9 cellular contexts compared by ENCODE assay signal in the genomic region with DNA sequence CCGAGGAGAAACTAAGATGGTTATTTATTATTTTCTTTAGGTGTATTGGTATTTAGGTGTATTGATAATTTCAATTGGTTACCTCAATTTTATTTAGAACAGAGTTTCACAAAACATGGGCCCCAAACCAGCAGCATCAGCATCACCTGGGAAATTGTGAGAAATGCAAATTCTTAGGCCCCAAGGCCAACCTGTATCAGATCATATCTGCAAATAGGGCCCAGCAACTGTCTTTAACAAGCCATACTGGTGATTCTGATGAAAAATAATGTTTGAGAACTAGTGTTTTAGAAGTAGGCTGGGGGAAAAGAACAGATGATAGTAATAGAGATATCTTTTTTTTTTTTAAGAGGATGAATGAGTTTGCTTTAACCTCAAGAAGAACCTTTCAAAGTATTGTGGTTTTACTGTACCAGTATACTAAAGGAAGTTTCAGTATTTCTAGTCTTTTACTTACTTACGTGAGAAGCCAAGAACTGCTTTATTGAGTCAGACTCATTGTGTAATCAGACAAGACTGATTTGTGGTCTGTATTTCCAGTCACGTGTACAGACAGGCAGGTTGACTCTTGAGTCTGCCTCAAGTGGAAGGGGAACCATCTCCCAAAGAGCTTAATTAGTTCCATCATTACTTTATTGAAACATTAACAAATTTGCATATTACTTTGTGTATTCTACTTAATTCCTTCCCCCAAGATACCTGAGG.
DNase-seq lines count a peak whose midpoint lies in the region; ATAC-seq, FAIRE-seq and TF ChIP-seq lines count a peak whose summit lies in the region.
"Had no signal": no experiment of that assay in that cellular context is flagged by ENCODE, and none has a peak within 500 bp of the region (broad histone marks: within the 10 kb centered on the region; RNA-seq: fewer than 3 reads in every experiment).

No MANE protein-coding gene starts in this region.

- peak overlapping the region in 2 of 3 donors; percentile 0 to 47 for H3K27ac Mint-ChIP-seq in CD4-positive, CD25-positive, alpha-beta regulatory T cell
- no peak overlapping the region for H3K27ac Mint-ChIP-seq in HFFc6
- H3K27ac Mint-ChIP-seq: brain had no signal

- H3K36me3 Mint-ChIP-seq in CD4-positive, CD25-positive, alpha-beta regulatory T cell: no peaks in the 10 kb centered on the region
- H3K36me3 Mint-ChIP-seq in HFFc6 (ENCODE audit: low read depth): no peaks in the 10 kb centered on the region; the same call in 1 of the 2 replicates
- H3K36me3 Mint-ChIP-seq: brain had no signal

- peaks cover 0 to 13% (median 4%) of the 10 kb centered on the region in 4 donors for H3K4me1 Mint-ChIP-seq in CD4-positive, CD25-positive, alpha-beta regulatory T cell
- no peaks in the 10 kb centered on the region for H3K4me1 Mint-ChIP-seq in HFFc6 (ENCODE audit: low read depth)
- H3K4me1 Mint-ChIP-seq: brain had no signal

- no peaks in the 10 kb centered on the region for H3K9me3 ChIP-seq in CD4-positive, CD25-positive, alpha-beta regulatory T cell (ENCODE audit: control insufficient read depth in 2 of 2, low read length in 2 of 2)
- H3K9me3 ChIP-seq in effector memory CD4-positive, alpha-beta T cell (ENCODE audit: control insufficient read depth, low read length): no peaks in the 10 kb centered on the region

- no peaks in the 10 kb centered on the region for H3K36me3 ChIP-seq in CD4-positive, CD25-positive, alpha-beta regulatory T cell (ENCODE audit: control insufficient read depth, insufficient read depth, low read length)
- no peaks in the 10 kb centered on the region for H3K36me3 ChIP-seq in effector memory CD4-positive, alpha-beta T cell (ENCODE audit: control insufficient read depth, insufficient read depth, low read length)

- no peak for TF ChIP-seq CTCF in HFFc6 (IDR thresholded peaks at IDR 0.05)

- peaks cover 9% of the 10 kb centered on the region for H3K27me3 Mint-ChIP-seq in CD4-positive, CD25-positive, alpha-beta regulatory T cell
- H3K27me3 Mint-ChIP-seq in HFFc6 (ENCODE audit: insufficient read depth): no peaks in the 10 kb centered on the region; the same call in 1 of the 2 replicates
- H3K27me3 Mint-ChIP-seq: brain had no signal

- FAIRE-seq in HTR-8/SVneo (lab: Jason Lieb, UNC): no peak

- H3K4me3 Mint-ChIP-seq in CD4-positive, CD25-positive, alpha-beta regulatory T cell: peak overlapping the region in 1 of 4 donors; percentile 15
- H3K4me3 Mint-ChIP-seq in HFFc6: no peak overlapping the region
- H3K4me3 Mint-ChIP-seq: brain had no signal

- H3K9me3 Mint-ChIP-seq in CD4-positive, CD25-positive, alpha-beta regulatory T cell: peaks cover 0 to 1% (median 0%) of the 10 kb centered on the region in 7 donors
- peaks cover 35% of the 10 kb centered on the region for H3K9me3 Mint-ChIP-seq in HFFc6

- H3K4me1 ChIP-seq in CD4-positive, CD25-positive, alpha-beta regulatory T cell (ENCODE audit: control insufficient read depth, insufficient read depth, low read length, poor library complexity, severe bottlenecking): no peaks in the 10 kb centered on the region
- peaks cover 3% of the 10 kb centered on the region for H3K4me1 ChIP-seq in effector memory CD4-positive, alpha-beta T cell (ENCODE audit: control insufficient read depth, insufficient read depth, low read length, poor library complexity, severe bottlenecking)

- no peak overlapping the region for H3K4me3 ChIP-seq in CD4-positive, CD25-positive, alpha-beta regulatory T cell (ENCODE audit: low read depth, low read length)
- H3K4me3 ChIP-seq in effector memory CD4-positive, alpha-beta T cell (ENCODE audit: insufficient read depth, low read depth, low read length, poor library complexity, severe bottlenecking): no peak overlapping the region

- H3K27me3 ChIP-seq in CD4-positive, CD25-positive, alpha-beta regulatory T cell (ENCODE audit: control insufficient read depth, insufficient read depth, low read length): no peaks in the 10 kb centered on the region
- no peaks in the 10 kb centered on the region for H3K27me3 ChIP-seq in effector memory CD4-positive, alpha-beta T cell (replicated peaks; ENCODE audit: control insufficient read depth, insufficient read depth, low read length, poor library complexity, severe bottlenecking)

- no peak overlapping the region for H3K27ac ChIP-seq in CD4-positive, CD25-positive, alpha-beta regulatory T cell (ENCODE audit: insufficient read depth, low read length, poor library complexity, severe bottlenecking)
- H3K27ac ChIP-seq in effector memory CD4-positive, alpha-beta T cell (ENCODE audit: insufficient read depth, low read length, poor library complexity, severe bottlenecking): no peak overlapping the region

- DNase-seq in CD4-positive, CD25-positive, alpha-beta regulatory T cell: peak in 2 of 3 donors; percentile 13 to 41
- peak; percentile 62 for DNase-seq in SHP77 treated with DMSO at 0.1 percent for 48 hours (lab: John Stamatoyannopoulos, UW)
- DNase-seq in renal cortical epithelial cell (ENCODE audit: low read depth): peak; percentile 96
- no peak for DNase-seq in HFFc6
- DNase-seq in HTR-8/SVneo (ENCODE audit: insufficient read length, low spot score): no peak
- no peak for DNase-seq in effector memory CD4-positive, alpha-beta T cell

- ATAC-seq in CD4-positive, CD25-positive, alpha-beta regulatory T cell (ENCODE audit: low read depth in 2 of 2): peak; percentile 34 to 52
- ATAC-seq in GM19328 (IDR thresholded peaks at IDR 0.05; ENCODE audit: unreplicated experiment) (peak; percentile 75), HG03342 (IDR thresholded peaks at IDR 0.05; ENCODE audit: unreplicated experiment) (peak; percentile 91)

Comparison
In these comparisons a context has a peak if more than half of its experiments do, and no peak if none do; other contexts are left out.
1. DNase-seq: peak in CD4-positive, CD25-positive, alpha-beta regulatory T cell (2 of 3), SHP77 treated with DMSO at 0.1 percent for 48 hours (single experiment) and renal cortical epithelial cell (single experiment); none in HFFc6 (single experiment), HTR-8/SVneo (single experiment) and effector memory CD4-positive, alpha-beta T cell (0 of 3).
2. Peak in every context shown above with its lines, with median percentiles within 50 percentile points of each other: ATAC-seq.